ENCODE assay signal across 1 cellular context in the genomic region with DNA sequence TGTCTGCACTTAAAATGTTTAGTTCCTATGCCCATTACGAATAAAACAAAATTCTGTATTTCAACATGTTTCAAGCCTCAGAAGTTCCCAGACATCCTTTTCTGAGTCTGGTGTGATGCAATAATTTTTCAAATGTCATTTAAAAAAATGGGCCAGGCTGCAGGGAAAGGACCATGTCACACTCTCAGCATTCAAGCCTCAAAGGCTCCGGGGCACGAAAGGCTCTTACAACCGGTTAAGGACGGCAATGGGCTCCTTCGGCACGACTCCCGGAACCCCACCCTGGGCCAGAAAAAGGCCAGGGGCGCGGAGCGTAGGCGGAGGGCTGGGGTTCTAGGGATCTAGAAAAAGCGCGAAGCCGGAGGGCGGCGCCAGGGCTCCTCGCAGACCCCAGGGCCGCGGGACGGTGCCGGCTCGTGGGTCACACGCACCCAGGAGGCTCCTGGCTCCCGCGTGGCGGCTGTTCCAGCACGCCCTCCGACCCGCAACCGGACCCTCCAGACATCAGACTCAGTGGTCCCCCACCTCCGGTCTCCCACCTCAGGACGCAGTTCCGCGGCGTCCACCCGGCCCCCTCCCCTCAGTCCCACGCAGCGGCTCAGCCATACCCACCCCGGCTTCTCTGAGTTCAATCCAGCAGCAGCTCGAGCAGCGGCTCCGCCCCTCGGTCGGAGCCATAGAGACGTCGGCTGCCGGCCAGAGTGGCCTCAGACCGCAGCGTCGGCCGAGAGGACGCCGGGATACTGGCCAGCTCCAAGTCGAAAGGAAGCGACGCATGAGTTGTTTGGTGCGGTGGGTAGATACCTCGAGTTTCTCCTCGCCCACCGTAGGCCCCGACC.
TF ChIP-seq lines count a peak whose summit lies in the region.

TSS of gene TMEM267 (minus strand) at position 656 of the 839 bp plus-strand sequence. CDS start 29,896 bp downstream, outside the sequence.

TF ChIP-seq in HepG2, 621 proteins besides CTCF, POLR2A, EP300 and RAD21 (continued from another document and continues in another):
- TF ChIP-seq ZBTB8A (CRISPR knock-in tag; IDR thresholded peaks at IDR 0.05; ENCODE audit: borderline replicate concordance, low read depth) (0 out of 2 replicates have a peak, but pooled peaks have one; percentile 50), TEAD2 (CRISPR knock-in tag; IDR thresholded peaks at IDR 0.05) (no peak), PHF20 (CRISPR knock-in tag; IDR thresholded peaks at IDR 0.05) (peak; percentile 86), SALL2 (CRISPR knock-in tag; IDR thresholded peaks at IDR 0.05) (peak; percentile 70; the same call in 1 of the 2 replicates), ZMYM3 (CRISPR knock-in tag; IDR thresholded peaks at IDR 0.05) (no peak), TAF15 (IDR thresholded peaks at IDR 0.05; ENCODE audit: low read depth, low read length, poor library complexity, severe bottlenecking) (no peak), ZNF530 (CRISPR knock-in tag; IDR thresholded peaks at IDR 0.05; ENCODE audit: low read depth) (0 out of 2 replicates have a peak, but pooled peaks have one; percentile 36), HMGA1 (CRISPR knock-in tag; conservative IDR thresholded peaks at IDR 0.05) (no peak), DMTF1 (CRISPR knock-in tag; IDR thresholded peaks at IDR 0.05) (no peak), ZNF18 (CRISPR knock-in tag; IDR thresholded peaks at IDR 0.05; ENCODE audit: insufficient replicate concordance) (no peak), RBFOX2 (IDR thresholded peaks at IDR 0.05; ENCODE audit: low read depth, low read length) (peak; percentile 97), FLYWCH1 (CRISPR knock-in tag; IDR thresholded peaks at IDR 0.05) (no peak), MEF2D (CRISPR knock-in tag; IDR thresholded peaks at IDR 0.05) (no peak), ELK4 (CRISPR knock-in tag; IDR thresholded peaks at IDR 0.05; ENCODE audit: borderline replicate concordance) (no peak), PLRG1 (conservative IDR thresholded peaks at IDR 0.05) (no peak), ZNF20 (CRISPR knock-in tag; IDR thresholded peaks at IDR 0.05) (peak; percentile 85), CEBPG (CRISPR knock-in tag; IDR thresholded peaks at IDR 0.05) (peak; percentile 74), ZNF367 (CRISPR knock-in tag; IDR thresholded peaks at IDR 0.05; ENCODE audit: borderline replicate concordance) (no peak), HOXD1 (CRISPR knock-in tag; IDR thresholded peaks at IDR 0.05) (no peak), NR2F2 (IDR thresholded peaks at IDR 0.05; ENCODE audit: borderline replicate concordance, low read depth) (no peak), RBAK (CRISPR knock-in tag; IDR thresholded peaks at IDR 0.05) (no peak), MATR3 (CRISPR knock-in tag; IDR thresholded peaks at IDR 0.05) (no peak), CAMTA2 (CRISPR knock-in tag; IDR thresholded peaks at IDR 0.05; ENCODE audit: borderline replicate concordance) (peak; percentile 70; the same call in 1 of the 2 replicates), MZF1 (CRISPR knock-in tag; IDR thresholded peaks at IDR 0.05; ENCODE audit: borderline replicate concordance) (no peak)
- TF ChIP-seq, protein P1, sequence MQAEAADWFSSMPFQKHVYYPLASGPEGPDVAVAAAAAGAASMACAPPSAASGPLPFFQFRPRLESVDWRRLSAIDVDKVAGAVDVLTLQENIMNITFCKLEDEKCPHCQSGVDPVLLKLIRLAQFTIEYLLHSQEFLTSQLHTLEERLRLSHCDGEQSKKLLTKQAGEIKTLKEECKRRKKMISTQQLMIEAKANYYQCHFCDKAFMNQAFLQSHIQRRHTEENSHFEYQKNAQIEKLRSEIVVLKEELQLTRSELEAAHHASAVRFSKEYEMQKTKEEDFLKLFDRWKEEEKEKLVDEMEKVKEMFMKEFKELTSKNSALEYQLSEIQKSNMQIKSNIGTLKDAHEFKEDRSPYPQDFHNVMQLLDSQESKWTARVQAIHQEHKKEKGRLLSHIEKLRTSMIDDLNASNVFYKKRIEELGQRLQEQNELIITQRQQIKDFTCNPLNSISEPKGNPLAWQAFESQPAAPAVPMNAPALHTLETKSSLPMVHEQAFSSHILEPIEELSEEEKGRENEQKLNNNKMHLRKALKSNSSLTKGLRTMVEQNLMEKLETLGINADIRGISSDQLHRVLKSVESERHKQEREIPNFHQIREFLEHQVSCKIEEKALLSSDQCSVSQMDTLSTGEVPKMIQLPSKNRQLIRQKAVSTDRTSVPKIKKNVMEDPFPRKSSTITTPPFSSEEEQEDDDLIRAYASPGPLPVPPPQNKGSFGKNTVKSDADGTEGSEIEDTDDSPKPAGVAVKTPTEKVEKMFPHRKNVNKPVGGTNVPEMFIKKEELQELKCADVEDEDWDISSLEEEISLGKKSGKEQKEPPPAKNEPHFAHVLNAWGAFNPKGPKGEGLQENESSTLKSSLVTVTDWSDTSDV (CRISPR knock-in tag; IDR thresholded peaks at IDR 0.05), result no peak
- TF ChIP-seq, protein P2, sequence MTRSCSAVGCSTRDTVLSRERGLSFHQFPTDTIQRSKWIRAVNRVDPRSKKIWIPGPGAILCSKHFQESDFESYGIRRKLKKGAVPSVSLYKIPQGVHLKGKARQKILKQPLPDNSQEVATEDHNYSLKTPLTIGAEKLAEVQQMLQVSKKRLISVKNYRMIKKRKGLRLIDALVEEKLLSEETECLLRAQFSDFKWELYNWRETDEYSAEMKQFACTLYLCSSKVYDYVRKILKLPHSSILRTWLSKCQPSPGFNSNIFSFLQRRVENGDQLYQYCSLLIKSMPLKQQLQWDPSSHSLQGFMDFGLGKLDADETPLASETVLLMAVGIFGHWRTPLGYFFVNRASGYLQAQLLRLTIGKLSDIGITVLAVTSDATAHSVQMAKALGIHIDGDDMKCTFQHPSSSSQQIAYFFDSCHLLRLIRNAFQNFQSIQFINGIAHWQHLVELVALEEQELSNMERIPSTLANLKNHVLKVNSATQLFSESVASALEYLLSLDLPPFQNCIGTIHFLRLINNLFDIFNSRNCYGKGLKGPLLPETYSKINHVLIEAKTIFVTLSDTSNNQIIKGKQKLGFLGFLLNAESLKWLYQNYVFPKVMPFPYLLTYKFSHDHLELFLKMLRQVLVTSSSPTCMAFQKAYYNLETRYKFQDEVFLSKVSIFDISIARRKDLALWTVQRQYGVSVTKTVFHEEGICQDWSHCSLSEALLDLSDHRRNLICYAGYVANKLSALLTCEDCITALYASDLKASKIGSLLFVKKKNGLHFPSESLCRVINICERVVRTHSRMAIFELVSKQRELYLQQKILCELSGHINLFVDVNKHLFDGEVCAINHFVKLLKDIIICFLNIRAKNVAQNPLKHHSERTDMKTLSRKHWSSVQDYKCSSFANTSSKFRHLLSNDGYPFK (CRISPR knock-in tag; IDR thresholded peaks at IDR 0.05; ENCODE audit: borderline replicate concordance), result peak; percentile 70; the same call in 1 of the 2 replicates
- TF ChIP-seq, protein P3, sequence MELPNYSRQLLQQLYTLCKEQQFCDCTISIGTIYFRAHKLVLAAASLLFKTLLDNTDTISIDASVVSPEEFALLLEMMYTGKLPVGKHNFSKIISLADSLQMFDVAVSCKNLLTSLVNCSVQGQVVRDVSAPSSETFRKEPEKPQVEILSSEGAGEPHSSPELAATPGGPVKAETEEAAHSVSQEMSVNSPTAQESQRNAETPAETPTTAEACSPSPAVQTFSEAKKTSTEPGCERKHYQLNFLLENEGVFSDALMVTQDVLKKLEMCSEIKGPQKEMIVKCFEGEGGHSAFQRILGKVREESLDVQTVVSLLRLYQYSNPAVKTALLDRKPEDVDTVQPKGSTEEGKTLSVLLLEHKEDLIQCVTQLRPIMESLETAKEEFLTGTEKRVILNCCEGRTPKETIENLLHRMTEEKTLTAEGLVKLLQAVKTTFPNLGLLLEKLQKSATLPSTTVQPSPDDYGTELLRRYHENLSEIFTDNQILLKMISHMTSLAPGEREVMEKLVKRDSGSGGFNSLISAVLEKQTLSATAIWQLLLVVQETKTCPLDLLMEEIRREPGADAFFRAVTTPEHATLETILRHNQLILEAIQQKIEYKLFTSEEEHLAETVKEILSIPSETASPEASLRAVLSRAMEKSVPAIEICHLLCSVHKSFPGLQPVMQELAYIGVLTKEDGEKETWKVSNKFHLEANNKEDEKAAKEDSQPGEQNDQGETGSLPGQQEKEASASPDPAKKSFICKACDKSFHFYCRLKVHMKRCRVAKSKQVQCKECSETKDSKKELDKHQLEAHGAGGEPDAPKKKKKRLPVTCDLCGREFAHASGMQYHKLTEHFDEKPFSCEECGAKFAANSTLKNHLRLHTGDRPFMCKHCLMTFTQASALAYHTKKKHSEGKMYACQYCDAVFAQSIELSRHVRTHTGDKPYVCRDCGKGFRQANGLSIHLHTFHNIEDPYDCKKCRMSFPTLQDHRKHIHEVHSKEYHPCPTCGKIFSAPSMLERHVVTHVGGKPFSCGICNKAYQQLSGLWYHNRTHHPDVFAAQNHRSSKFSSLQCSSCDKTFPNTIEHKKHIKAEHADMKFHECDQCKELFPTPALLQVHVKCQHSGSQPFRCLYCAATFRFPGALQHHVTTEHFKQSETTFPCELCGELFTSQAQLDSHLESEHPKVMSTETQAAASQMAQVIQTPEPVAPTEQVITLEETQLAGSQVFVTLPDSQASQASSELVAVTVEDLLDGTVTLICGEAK (IDR thresholded peaks at IDR 0.05), result no peak
- TF ChIP-seq, protein P3 (CRISPR knock-in tag; IDR thresholded peaks at IDR 0.05), result peak; percentile 67; the same call in 1 of the 2 replicates
